In the genomic region with DNA sequence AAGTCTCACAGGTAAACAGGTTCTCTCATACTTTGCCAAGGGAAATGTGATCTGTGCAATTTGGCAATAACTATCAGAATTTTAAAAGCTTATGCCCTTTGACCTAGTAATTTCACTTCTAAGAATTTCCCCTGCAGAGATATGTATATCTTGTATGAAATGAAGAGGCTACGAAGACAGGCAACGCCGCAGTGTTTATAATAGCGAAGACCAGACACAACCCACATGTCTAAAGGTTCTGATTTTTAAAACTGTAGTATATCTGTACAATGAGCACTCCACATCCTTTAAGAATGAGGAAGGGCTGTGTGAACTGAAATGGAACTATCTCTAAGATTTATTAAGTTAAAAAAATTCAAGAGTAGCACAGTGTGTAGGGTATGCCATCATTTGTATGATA, we compare ENCODE assay signal across 2 cellular contexts.
TF ChIP-seq lines count a peak whose summit lies in the region.

No MANE protein-coding gene starts in this region.

TF ChIP-seq in IMR-90, 13 proteins besides CTCF, POLR2A, EP300 and RAD21:
- TF ChIP-seq, protein P1, sequence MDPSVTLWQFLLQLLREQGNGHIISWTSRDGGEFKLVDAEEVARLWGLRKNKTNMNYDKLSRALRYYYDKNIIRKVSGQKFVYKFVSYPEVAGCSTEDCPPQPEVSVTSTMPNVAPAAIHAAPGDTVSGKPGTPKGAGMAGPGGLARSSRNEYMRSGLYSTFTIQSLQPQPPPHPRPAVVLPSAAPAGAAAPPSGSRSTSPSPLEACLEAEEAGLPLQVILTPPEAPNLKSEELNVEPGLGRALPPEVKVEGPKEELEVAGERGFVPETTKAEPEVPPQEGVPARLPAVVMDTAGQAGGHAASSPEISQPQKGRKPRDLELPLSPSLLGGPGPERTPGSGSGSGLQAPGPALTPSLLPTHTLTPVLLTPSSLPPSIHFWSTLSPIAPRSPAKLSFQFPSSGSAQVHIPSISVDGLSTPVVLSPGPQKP (IDR thresholded peaks at IDR 0.05; ENCODE audit: borderline replicate concordance, low read depth, low read length): no peak
- no peak for TF ChIP-seq CHD1 (IDR thresholded peaks at IDR 0.05; ENCODE audit: low read depth, low read length)
- no peak for TF ChIP-seq SMC3 (IDR thresholded peaks at IDR 0.05; ENCODE audit: low read depth, low read length)

TF ChIP-seq in K562, 482 proteins besides CTCF, POLR2A, EP300 and RAD21:
- TF ChIP-seq MCM5 (IDR thresholded peaks at IDR 0.05; ENCODE audit: low read depth) (no peak), THAP12 (CRISPR knock-in tag; IDR thresholded peaks at IDR 0.05) (no peak), MEIS2 (IDR thresholded peaks at IDR 0.05; ENCODE audit: partially characterized antibody) (peak; percentile 10)
- TF ChIP-seq, protein P2, sequence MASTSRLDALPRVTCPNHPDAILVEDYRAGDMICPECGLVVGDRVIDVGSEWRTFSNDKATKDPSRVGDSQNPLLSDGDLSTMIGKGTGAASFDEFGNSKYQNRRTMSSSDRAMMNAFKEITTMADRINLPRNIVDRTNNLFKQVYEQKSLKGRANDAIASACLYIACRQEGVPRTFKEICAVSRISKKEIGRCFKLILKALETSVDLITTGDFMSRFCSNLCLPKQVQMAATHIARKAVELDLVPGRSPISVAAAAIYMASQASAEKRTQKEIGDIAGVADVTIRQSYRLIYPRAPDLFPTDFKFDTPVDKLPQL (IDR thresholded peaks at IDR 0.05; ENCODE audit: extremely low read depth, insufficient read length): no peak
